ENCODE assay signal across 28 cellular contexts in genomic region chr1:12129624-12130023, GRCh38. TPM values are rescaled to one million over a fixed set of nuclear protein-coding genes. Genes with fewer than 3 reads are reported as not detected.
DNase-seq lines count a peak whose midpoint lies in the region; ATAC-seq lines count a peak whose summit lies in the region.
"Had no signal": no experiment of that assay in that cellular context is flagged by ENCODE, and none has a peak within 500 bp of the region (broad histone marks: within the 10 kb centered on the region; RNA-seq: fewer than 3 reads in every experiment).

No MANE protein-coding gene starts in this region.

- H3K27me3 ChIP-seq in neuronal stem cell (ENCODE audit: control insufficient read depth in 3 of 3, insufficient read depth in 3 of 3, low read depth in 1 of 3, low read length in 3 of 3) = peaks cover 0 to 28% (median 0%) of the 10 kb centered on the region in 3 experiments
- H3K27me3 ChIP-seq: BLaER1, brain microvascular endothelial cell, gastrocnemius medialis, testis had no signal

- H3K36me3 Mint-ChIP-seq in activated T-cell treated with anti-CD3 and anti-CD28 coated beads, Interleukin-2, amount 50 U/mL, for 24 hours (ENCODE audit: low read depth) = peaks cover 30% of the 10 kb centered on the region
- no peaks in the 10 kb centered on the region for H3K36me3 Mint-ChIP-seq in activated T-cell treated with anti-CD3 and anti-CD28 coated beads, Interleukin-2, amount 50 U/mL, for 4 hours (ENCODE audit: insufficient read depth)
- no peaks in the 10 kb centered on the region for H3K36me3 Mint-ChIP-seq in T-helper 17 cell (ENCODE audit: low read depth)
- no peaks in the 10 kb centered on the region for H3K36me3 Mint-ChIP-seq in activated naive CD8-positive, alpha-beta T cell treated with anti-CD3 and anti-CD28 coated beads for 36 hours
- H3K36me3 Mint-ChIP-seq: mesothelial cell of epicardium had no signal

- H3K4me1 Mint-ChIP-seq in activated T-cell treated with anti-CD3 and anti-CD28 coated beads, Interleukin-2, amount 50 U/mL, for 24 hours (ENCODE audit: low read depth) = peaks cover 75% of the 10 kb centered on the region
- peaks cover 59% of the 10 kb centered on the region for H3K4me1 Mint-ChIP-seq in activated T-cell treated with anti-CD3 and anti-CD28 coated beads, Interleukin-2, amount 50 U/mL, for 4 hours (ENCODE audit: low read depth)
- peaks cover 45% of the 10 kb centered on the region for H3K4me1 Mint-ChIP-seq in T-helper 17 cell
- peaks cover 63% of the 10 kb centered on the region for H3K4me1 Mint-ChIP-seq in activated naive CD8-positive, alpha-beta T cell treated with anti-CD3 and anti-CD28 coated beads for 36 hours

- H2BK5ac ChIP-seq in neuronal stem cell (ENCODE audit: low read length) = no peak overlapping the region

- H3K4me1 ChIP-seq in neuronal stem cell (ENCODE audit: control insufficient read depth in 2 of 2, insufficient read depth in 1 of 2, low read depth in 1 of 2, low read length in 2 of 2) = no peaks in the 10 kb centered on the region

- H3K27me3 Mint-ChIP-seq in activated T-cell treated with anti-CD3 and anti-CD28 coated beads, Interleukin-2, amount 50 U/mL, for 24 hours = no peaks in the 10 kb centered on the region
- no peaks in the 10 kb centered on the region for H3K27me3 Mint-ChIP-seq in activated T-cell treated with anti-CD3 and anti-CD28 coated beads, Interleukin-2, amount 50 U/mL, for 4 hours (ENCODE audit: low read depth)
- no peaks in the 10 kb centered on the region for H3K27me3 Mint-ChIP-seq in T-helper 17 cell
- H3K27me3 Mint-ChIP-seq in activated naive CD8-positive, alpha-beta T cell treated with anti-CD3 and anti-CD28 coated beads for 36 hours = no peaks in the 10 kb centered on the region
- H3K27me3 Mint-ChIP-seq: naive thymus-derived CD4-positive, alpha-beta T cell had no signal

- no peaks in the 10 kb centered on the region for H3K9me3 Mint-ChIP-seq in activated T-cell treated with anti-CD3 and anti-CD28 coated beads, Interleukin-2, amount 50 U/mL, for 24 hours
- H3K9me3 Mint-ChIP-seq in activated T-cell treated with anti-CD3 and anti-CD28 coated beads, Interleukin-2, amount 50 U/mL, for 4 hours = no peaks in the 10 kb centered on the region
- H3K9me3 Mint-ChIP-seq in activated naive CD8-positive, alpha-beta T cell treated with anti-CD3 and anti-CD28 coated beads for 36 hours = no peaks in the 10 kb centered on the region
- H3K9me3 Mint-ChIP-seq: mesothelial cell of epicardium; naive thymus-derived CD4-positive, alpha-beta T cell; stimulated activated naive B cell treated with anti-CD40 and anti-IgM and Interleukin-4, amounts not matched to agents 10 μg/mL and 1 μg/mL and 100 μg/mL, for 72 hours had no signal

- no peak overlapping the region for H4K91ac ChIP-seq in neuronal stem cell (ENCODE audit: low read depth, low read length, poor library complexity)

- ATAC-seq in activated T-cell treated with anti-CD3 and anti-CD28 coated beads, Interleukin-2, amount 50 U/mL, for 4 hours = no peak
- ATAC-seq in T-helper 17 cell (no peak), GM19455 (IDR thresholded peaks at IDR 0.05; ENCODE audit: unreplicated experiment) (no peak), HG02885 (IDR thresholded peaks at IDR 0.05; ENCODE audit: poor library complexity, unreplicated experiment) (no peak), GM21528 (IDR thresholded peaks at IDR 0.05; ENCODE audit: low FRiP score, unreplicated experiment) (no peak)
- ATAC-seq: gastrocnemius medialis; naive thymus-derived CD4-positive, alpha-beta T cell; stimulated activated naive B cell treated with anti-CD40 and anti-IgM and Interleukin-4, amounts not matched to agents 10 μg/mL and 1 μg/mL and 100 μg/mL, for 72 hours had no signal

- no peak overlapping the region for H3K4me2 ChIP-seq in neuronal stem cell (ENCODE audit: insufficient read depth, low read length, poor library complexity, severe bottlenecking)
- H3K4me2 ChIP-seq: BLaER1 had no signal

- no peak overlapping the region for H3K9ac ChIP-seq in neuronal stem cell (ENCODE audit: low read depth, low read length, poor library complexity)
- H3K9ac ChIP-seq: BLaER1 had no signal

- peak overlapping the region; percentile 8 for H3K23ac ChIP-seq in neuronal stem cell (ENCODE audit: low read depth, low read length, poor library complexity)

- H3K9me3 ChIP-seq in T-helper 17 cell (ENCODE audit: control insufficient read depth, low read length, poor library complexity, severe bottlenecking) = no peaks in the 10 kb centered on the region
- peaks cover 0 to 3% of the 10 kb centered on the region in 2 donors for H3K9me3 ChIP-seq in neuronal stem cell (replicated peaks in 1 of 2; ENCODE audit: control insufficient read depth in 2 of 2, insufficient read depth in 1 of 2, low read depth in 1 of 2, low read length in 2 of 2)
- H3K9me3 ChIP-seq: BLaER1, gastrocnemius medialis, testis had no signal

- no peak overlapping the region for H2AFZ ChIP-seq in neuronal stem cell (ENCODE audit: low read length)

- H3K18ac ChIP-seq in neuronal stem cell (ENCODE audit: low read length) = no peak overlapping the region

- no peaks in the 10 kb centered on the region for H3K79me1 ChIP-seq in neuronal stem cell (ENCODE audit: low read depth, low read length)

- H2AK5ac ChIP-seq in neuronal stem cell (ENCODE audit: low read depth, low read length) = no peak overlapping the region

- no peak overlapping the region for H2BK120ac ChIP-seq in neuronal stem cell (ENCODE audit: low read depth, low read length)

- DNase-seq in activated T-cell treated with anti-CD3 and anti-CD28 coated beads, Interleukin-2, amount 50 U/mL, for 24 hours = no peak
- no peak for DNase-seq in activated T-cell treated with anti-CD3 and anti-CD28 coated beads, Interleukin-2, amount 50 U/mL, for 4 hours
- DNase-seq in T-helper 17 cell (no peak), neuronal stem cell (ENCODE audit: low spot score) (no peak)
- no peak for DNase-seq in activated naive CD8-positive, alpha-beta T cell treated with anti-CD3 and anti-CD28 coated beads for 36 hours
- DNase-seq: activated CD4-positive, alpha-beta T cell treated with anti-CD3 and anti-CD28 coated beads, Interleukin-2, amount 50 U/mL, for 48 hours; activated CD4-positive, CD25-positive, alpha-beta regulatory T cell; activated naive CD4-positive, alpha-beta T cell; amniotic stem cell; brain microvascular endothelial cell; DMS153; gastrocnemius medialis; KBM-7; kidney; naive thymus-derived CD4-positive, alpha-beta T cell; NCI-H1105; NCI-H2029; NCI-H226; NCI-H774; SHP77 treated with DMSO at 0.1 percent for 48 hours; stimulated activated CD4-positive, alpha-beta T cell treated with anti-CD3 and anti-CD28 coated beads, Interleukin-15, amount 100 ng/mL, for 24 hours; stimulated activated naive B cell treated with anti-CD40 and anti-IgM and Interleukin-4, amounts not matched to agents 10 μg/mL and 1 μg/mL and 100 μg/mL, for 72 hours; testis had no signal

- no peaks in the 10 kb centered on the region for H3K36me3 ChIP-seq in neuronal stem cell (replicated peaks in 1 of 2; ENCODE audit: control insufficient read depth in 2 of 2, insufficient read depth in 2 of 2, low read length in 2 of 2)
- H3K36me3 ChIP-seq: BLaER1, brain microvascular endothelial cell, gastrocnemius medialis had no signal

- no peak overlapping the region for H2BK12ac ChIP-seq in neuronal stem cell (ENCODE audit: low read length)

- H3K27ac Mint-ChIP-seq in activated T-cell treated with anti-CD3 and anti-CD28 coated beads, Interleukin-2, amount 50 U/mL, for 24 hours = peak overlapping the region; percentile 11
- peak overlapping the region; percentile 67 for H3K27ac Mint-ChIP-seq in T-helper 17 cell
- peak overlapping the region; percentile 30 for H3K27ac Mint-ChIP-seq in activated naive CD8-positive, alpha-beta T cell treated with anti-CD3 and anti-CD28 coated beads for 36 hours
- H3K27ac Mint-ChIP-seq: mesothelial cell of epicardium had no signal

- no peak overlapping the region for H3K27ac ChIP-seq in neuronal stem cell (replicated peaks; ENCODE audit: low read length)
- H3K27ac ChIP-seq: BLaER1, brain microvascular endothelial cell, gastrocnemius medialis, testis had no signal

- no CpG with 5 or more reads among the region's 12 CpGs for WGBS in neuronal stem cell (ENCODE audit: extremely low coverage in 2 of 2, insufficient read length in 2 of 2, insufficient replicate concordance in 1 of 2), 2 donors

- H4K8ac ChIP-seq in neuronal stem cell (ENCODE audit: low read depth, low read length) = no peak overlapping the region

- H2BK15ac ChIP-seq in neuronal stem cell (ENCODE audit: low read length) = no peak overlapping the region

- H3K4ac ChIP-seq in neuronal stem cell (ENCODE audit: low read length) = no peak overlapping the region

- no peak overlapping the region for H3K14ac ChIP-seq in neuronal stem cell (ENCODE audit: low read length)

- no peak overlapping the region for H3K4me3 Mint-ChIP-seq in activated T-cell treated with anti-CD3 and anti-CD28 coated beads, Interleukin-2, amount 50 U/mL, for 24 hours
- H3K4me3 Mint-ChIP-seq in activated T-cell treated with anti-CD3 and anti-CD28 coated beads, Interleukin-2, amount 50 U/mL, for 4 hours = no peak overlapping the region
- no peak overlapping the region for H3K4me3 Mint-ChIP-seq in T-helper 17 cell
- H3K4me3 Mint-ChIP-seq in activated naive CD8-positive, alpha-beta T cell treated with anti-CD3 and anti-CD28 coated beads for 36 hours = no peak overlapping the region
- H3K4me3 Mint-ChIP-seq: mesothelial cell of epicardium; naive thymus-derived CD4-positive, alpha-beta T cell had no signal

- no peak overlapping the region for H3K4me3 ChIP-seq in neuronal stem cell (ENCODE audit: low read length in 2 of 2)
- H3K4me3 ChIP-seq: BLaER1, gastrocnemius medialis, testis had no signal

RNA-seq across cellular contexts. Expression of gene TNFRSF1B, which starts 37.2 kb away (rescaled TPM):
- 100 to 1,000 TPM; 218 to 255 (median 229) TPM for total RNA-seq in activated T-cell treated with anti-CD3 and anti-CD28 coated beads, Interleukin-2, amount 50 U/mL, for 4 hours
- 100 to 1,000 TPM; 127 to 132 TPM for total RNA-seq in T-helper 17 cell
- 100 to 1,000 TPM; 187 to 193 TPM for total RNA-seq in activated naive CD8-positive, alpha-beta T cell treated with anti-CD3 and anti-CD28 coated beads for 36 hours
- 0.73 TPM for polyA plus RNA-seq in neuronal stem cell (2013, experiment 1 of 2)
- 0.68 TPM for polyA plus RNA-seq in neuronal stem cell (2013, experiment 2 of 2)

Comparison
In these comparisons a context has a peak if more than half of its experiments do, and no peak if none do; other contexts are left out.
1. H3K27ac Mint-ChIP-seq: peak in every context shown above with its lines; median percentile 67 in T-helper 17 cell; 30 in activated naive CD8-positive, alpha-beta T cell treated with anti-CD3 and anti-CD28 coated beads for 36 hours; 11 in activated T-cell treated with anti-CD3 and anti-CD28 coated beads, Interleukin-2, amount 50 U/mL, for 24 hours.